6 cellular contexts compared by ENCODE assay signal in genomic region chr7:157849341-157849596, GRCh38.
"Had no signal": no experiment of that assay in that cellular context is flagged by ENCODE, and none has a peak within 500 bp of the region (broad histone marks: within the 10 kb centered on the region; RNA-seq: fewer than 3 reads in every experiment).

No MANE protein-coding gene starts in this region.

- H3K9me3 Mint-ChIP-seq: H9 had no signal

- H3K4me3 ChIP-seq: GM23248, K562 had no signal

- H3K27ac ChIP-seq: GM23248 had no signal

- H3K27ac Mint-ChIP-seq: H9 had no signal

- ATAC-seq: K562 had no signal

- H3K4me3 Mint-ChIP-seq: H9 had no signal

- DNase-seq: GM23248, GOT3, H9, HCEC 1CT, IMR-90 had no signal
